8 cellular contexts compared by ENCODE assay signal in the genomic region with DNA sequence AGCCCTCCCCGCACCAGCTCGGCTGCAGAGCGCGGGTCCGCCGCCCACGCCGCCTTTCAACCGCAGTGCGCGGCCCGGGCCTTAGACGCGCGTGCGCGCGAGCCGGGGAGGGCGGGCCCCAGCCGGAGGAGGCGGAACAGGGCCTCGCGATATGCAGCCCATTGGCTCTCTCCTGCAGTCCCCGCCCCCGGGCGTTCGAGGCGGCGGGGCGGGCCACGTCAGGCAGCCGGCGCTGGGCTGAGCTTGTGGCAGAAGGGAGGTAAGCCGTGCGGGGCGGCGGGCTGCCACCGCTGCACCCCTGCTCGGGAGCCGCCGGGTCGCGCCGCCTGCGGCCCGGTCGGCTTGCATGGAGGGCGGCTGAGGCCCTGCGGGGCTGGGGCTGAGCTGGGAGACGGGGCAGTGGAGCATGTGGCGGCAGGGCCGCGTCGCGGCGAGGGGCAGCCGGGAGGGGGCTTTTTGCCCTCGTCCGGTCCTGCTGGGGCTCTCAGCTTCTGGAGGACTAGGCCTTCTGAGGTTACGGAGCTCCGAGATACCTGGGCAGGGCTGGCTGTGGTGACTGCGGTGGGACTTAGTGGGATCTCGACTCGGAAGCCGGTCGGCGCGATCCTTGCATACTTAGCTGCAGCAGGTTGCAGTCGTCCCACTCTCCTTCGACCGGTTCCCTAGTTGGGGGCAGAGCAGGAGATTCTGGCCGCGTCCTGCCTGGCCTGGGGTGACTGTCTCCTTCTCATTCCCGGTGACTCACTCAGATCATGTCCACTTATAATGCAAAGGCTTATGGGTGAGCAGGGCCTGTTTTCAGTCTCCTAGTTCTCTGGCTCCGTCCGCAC. TPM values are rescaled to one million over a fixed set of nuclear protein-coding genes. Genes with fewer than 3 reads are reported as not detected.
DNase-seq lines count a peak whose midpoint lies in the region; ATAC-seq and TF ChIP-seq lines count a peak whose summit lies in the region.

TSS of gene FOCAD (plus strand) at position 225 of the 830 bp plus-strand sequence. CDS start 31,095 bp downstream, outside the sequence.

- intact Hi-C loops in colonic mucosa (cut with DNase I) (loop anchor here (5.0 kb wide), 1 partner anchor 62 kb away; the partner anchor contains the start of gene MLLT3), left colon (cut with DNase I, micrococcal nuclease) (loop anchor here in 1 of 2 donors (10.0 kb wide), 1 partner anchor 329 kb away; no protein-coding TSS in a partner anchor)

- TF ChIP-seq CTCF in AG09309 (IDR thresholded peaks at IDR 0.05; ENCODE audit: control insufficient read depth, insufficient read depth, low read depth, low read length, missing control alignments) (no peak), colonic mucosa (IDR thresholded peaks at IDR 0.05) (no peak)

- no peaks in the 10 kb centered on the region for H3K9me3 ChIP-seq in colonic mucosa

- ATAC-seq in GM19023 (IDR thresholded peaks at IDR 0.05; ENCODE audit: unreplicated experiment) (peak; percentile 99), HG03280 (IDR thresholded peaks at IDR 0.05; ENCODE audit: unreplicated experiment) (peak; percentile 99), left colon (peak; percentile 97)

- H3K27me3 ChIP-seq in colonic mucosa: no peaks in the 10 kb centered on the region

- DNase-seq in AG09309 (ENCODE audit: low read depth) (peak; percentile 69), NCI-H345 treated with DMSO at 0.1 percent for 48 hours (lab: John Stamatoyannopoulos, UW; ENCODE audit: unreplicated experiment) (peak; percentile 84), colonic mucosa (peak; percentile 96), left colon (peak; percentile 96)
- DNase-seq in activated CD4-positive, alpha-beta T cell treated with anti-CD3 and anti-CD28 coated beads for 48 hours: peak; percentile 96
- DNase-seq in stimulated activated CD4-positive, alpha-beta T cell treated with anti-CD3 and anti-CD28 coated beads, Interleukin-1b, Interleukin-23, amount 100 ng/mL, for 48 hours: peak; percentile 95

- H3K27ac ChIP-seq in colonic mucosa: peak within 1 kb of the TSS; percentile 93

- H3K36me3 ChIP-seq in colonic mucosa: no peaks in the 10 kb centered on the region

- H3K4me1 ChIP-seq in colonic mucosa: peaks cover 3% of the 10 kb centered on the region

- H3K9ac ChIP-seq in colonic mucosa (ENCODE audit: low read depth in 2 of 2, low read length in 2 of 2): peak within 1 kb of the TSS; percentile 86 to 92

- peak within 1 kb of the TSS; percentile 78 for H3K4me3 ChIP-seq in AG09309 (ENCODE audit: control insufficient read depth, low read depth, low read length)
- H3K4me3 ChIP-seq in colonic mucosa: peak within 1 kb of the TSS; percentile 73

RNA-seq across cellular contexts. Expression of gene FOCAD, which starts in this region (rescaled TPM):
- total RNA-seq in colonic mucosa (10 to 100 TPM; 26.8 to 44.3 TPM), left colon (10 to 100 TPM; 21.5 to 29.2 TPM)

Comparison
In these comparisons a context has a peak if more than half of its experiments do, and no peak if none do; other contexts are left out.
1. Peak in every context shown above with its lines: DNase-seq, ATAC-seq, H3K4me3 ChIP-seq and H3K27ac ChIP-seq.